1 cellular context compared by ENCODE assay signal in the genomic region with DNA sequence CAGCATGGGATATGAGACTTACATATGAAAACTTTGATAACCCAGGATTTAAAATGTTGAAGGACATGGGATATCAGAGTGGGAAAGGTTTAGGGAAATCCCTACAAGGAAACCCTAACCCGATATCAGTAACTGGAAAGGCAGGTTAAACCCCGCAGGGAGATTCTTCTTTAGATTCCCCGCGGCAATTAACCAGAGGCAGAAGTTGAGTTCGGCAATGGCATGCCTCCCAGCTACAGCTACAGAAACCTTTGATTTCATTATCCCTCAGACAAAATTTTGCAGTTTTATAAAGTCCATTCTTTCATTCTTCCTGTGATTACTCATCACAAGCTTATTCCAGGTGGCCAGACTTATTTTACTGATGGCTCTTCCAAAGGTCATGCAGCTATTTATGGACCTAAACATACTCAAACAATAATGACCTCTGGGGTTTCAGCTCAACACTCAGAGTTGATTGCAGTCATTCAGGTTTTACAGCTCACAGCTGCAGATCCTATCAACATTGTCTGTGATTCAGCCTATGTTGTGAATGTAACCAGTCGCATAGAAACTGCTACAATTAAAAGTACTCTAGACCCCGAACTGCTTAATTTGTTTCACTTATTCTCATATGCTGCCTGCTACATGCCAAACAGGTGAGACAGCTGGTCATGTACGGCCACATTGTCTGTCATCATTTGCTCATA.
A peak's percentile ranks its signal among the peaks of the same experiment; 100 is the strongest.
TF ChIP-seq lines count a peak whose summit lies in the region.

No MANE protein-coding gene starts in this region.

TF ChIP-seq in IMR-90, 13 proteins besides CTCF, POLR2A, EP300 and RAD21:
- TF ChIP-seq RCOR1 (IDR thresholded peaks at IDR 0.05; ENCODE audit: insufficient replicate concordance, low read length), result peak; percentile 34
